1 cellular context compared by ENCODE assay signal in the genomic region with DNA sequence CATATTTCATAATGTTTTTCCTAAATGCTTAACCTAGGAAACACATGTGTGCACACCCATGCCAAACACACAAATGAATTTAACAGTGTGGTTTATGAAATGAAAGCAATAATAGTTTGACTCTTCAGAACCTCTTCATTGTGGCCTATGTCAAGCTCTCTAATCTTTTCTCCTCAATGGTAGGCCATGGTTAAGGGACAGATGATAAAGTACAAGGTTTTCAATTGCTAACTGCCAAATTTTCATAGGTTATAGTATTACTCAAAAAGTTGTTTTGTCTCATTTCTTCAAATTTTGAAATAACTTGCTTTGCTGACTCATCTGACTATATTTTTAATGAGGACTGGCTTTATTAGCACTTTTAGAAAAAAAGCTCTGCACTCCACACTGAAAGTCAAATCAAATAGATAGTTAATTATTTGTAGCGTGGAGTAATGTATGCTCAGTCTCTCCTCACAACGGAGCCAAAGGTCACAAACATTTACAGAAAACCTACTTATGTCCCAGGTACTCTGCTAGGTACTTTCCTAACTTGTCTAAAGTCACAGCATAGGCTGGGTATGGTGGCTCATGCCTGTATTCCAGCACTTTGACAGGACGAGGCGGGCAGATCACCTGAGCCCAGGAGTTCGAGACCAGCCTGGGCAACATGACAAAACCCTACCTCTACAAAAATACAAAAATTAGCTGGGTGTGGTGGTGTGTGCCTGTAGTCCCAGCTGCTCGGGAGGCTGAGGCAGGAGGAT.
TF ChIP-seq lines count a peak whose summit lies in the region.

No MANE protein-coding gene starts in this region.

TF ChIP-seq in HepG2, 621 proteins besides CTCF, POLR2A, EP300 and RAD21 (continued from another document):
- TF ChIP-seq, protein P1, sequence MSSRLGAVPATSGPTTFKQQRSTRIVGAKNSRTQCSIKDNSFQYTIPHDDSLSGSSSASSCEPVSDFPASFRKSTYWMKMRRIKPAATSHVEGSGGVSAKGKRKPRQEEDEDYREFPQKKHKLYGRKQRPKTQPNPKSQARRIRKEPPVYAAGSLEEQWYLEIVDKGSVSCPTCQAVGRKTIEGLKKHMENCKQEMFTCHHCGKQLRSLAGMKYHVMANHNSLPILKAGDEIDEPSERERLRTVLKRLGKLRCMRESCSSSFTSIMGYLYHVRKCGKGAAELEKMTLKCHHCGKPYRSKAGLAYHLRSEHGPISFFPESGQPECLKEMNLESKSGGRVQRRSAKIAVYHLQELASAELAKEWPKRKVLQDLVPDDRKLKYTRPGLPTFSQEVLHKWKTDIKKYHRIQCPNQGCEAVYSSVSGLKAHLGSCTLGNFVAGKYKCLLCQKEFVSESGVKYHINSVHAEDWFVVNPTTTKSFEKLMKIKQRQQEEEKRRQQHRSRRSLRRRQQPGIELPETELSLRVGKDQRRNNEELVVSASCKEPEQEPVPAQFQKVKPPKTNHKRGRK (CRISPR knock-in tag; IDR thresholded peaks at IDR 0.05), result no peak
- no peak for TF ChIP-seq ZNF282 (IDR thresholded peaks at IDR 0.05; ENCODE audit: partially characterized antibody)
- TF ChIP-seq RBM39 (IDR thresholded peaks at IDR 0.05; ENCODE audit: low read depth, low read length, poor library complexity, severe bottlenecking), result no peak
